10 cellular contexts compared by ENCODE assay signal in genomic region chr2:114543106-114543806, GRCh38.
DNase-seq lines count a peak whose midpoint lies in the region; ATAC-seq, FAIRE-seq and TF ChIP-seq lines count a peak whose summit lies in the region.
"Had no signal": no experiment of that assay in that cellular context is flagged by ENCODE, and none has a peak within 500 bp of the region (broad histone marks: within the 10 kb centered on the region; RNA-seq: fewer than 3 reads in every experiment).

No MANE protein-coding gene starts in this region.

- no peaks in the 10 kb centered on the region for H3K36me3 ChIP-seq in K562 (ENCODE audit: control insufficient read depth, insufficient read depth, low read length)
- no peaks in the 10 kb centered on the region for H3K36me3 ChIP-seq in thyroid gland

- H3K4me1 ChIP-seq in K562 (replicated peaks in 1 of 2; ENCODE audit: control insufficient read depth in 2 of 2, insufficient read depth in 2 of 2, low read length in 2 of 2) = no peaks in the 10 kb centered on the region
- H3K4me1 ChIP-seq in thyroid gland = peaks cover 27 to 29% of the 10 kb centered on the region in 2 donors

- POLR2A ChIA-PET in K562 (lab: Yijun Ruan, JAX) = no interaction called here

- TF ChIP-seq POLR2A in K562 (conservative IDR thresholded peaks at IDR 0.05) (no peak), thyroid gland (IDR thresholded peaks at IDR 0.05) (no peak)

- H3K4me3 ChIP-seq in K562 (no peak overlapping the region), thyroid gland (replicated peaks in 1 of 3) (no peak overlapping the region)

- no peaks in the 10 kb centered on the region for H3K9me1 ChIP-seq in K562 (ENCODE audit: control insufficient read depth, insufficient read depth, low read length)

- H3K9ac ChIP-seq in K562 (ENCODE audit: insufficient read depth in 1 of 2, low read depth in 2 of 2, low read length in 2 of 2) = no peak overlapping the region
- H3K9ac ChIP-seq: KMS-11 had no signal

- WGBS in K562 (ENCODE audit: insufficient coverage, low coverage, missing lambda C conversion rate) = 1% methylated on average over 8 of the region's 8 CpGs
- WGBS in thyroid gland, 2 donors = 4 to 6% methylated on average over 8 of the region's 8 CpGs

- no peak overlapping the region for H3K4me2 ChIP-seq in K562 (ENCODE audit: insufficient read depth, low read length)
- H3K4me2 ChIP-seq: KMS-11 had no signal

- peak; percentile 35; the same call in 2 of the 3 replicates for ATAC-seq in K562
- peak; percentile 73 for ATAC-seq in left lobe of liver

- H3K79me2 ChIP-seq in K562 (ENCODE audit: control insufficient read depth, insufficient read depth, low read length) = no peaks in the 10 kb centered on the region

- TF ChIP-seq EP300 in K562 (IDR thresholded peaks at IDR 0.05; ENCODE audit: low read length) = no peak

- CTCF ChIA-PET in K562 (lab: Yijun Ruan, JAX; ENCODE audit: low intra/inter-chr PET ratio) = no interaction called here

- TF ChIP-seq CTCF in K562 (IDR thresholded peaks at IDR 0.05 in 2 of 3, conservative IDR thresholded peaks at IDR 0.05 in 1 of 3; ENCODE audit: insufficient read depth in 2 of 3, low read depth in 1 of 3, low read length in 3 of 3) = peak in 2 of 3 experiments; percentile 8 to 24; a peak in 2 of 6 replicates
- peak in 4 of 6 experiments; percentile 37 to 50 (median 40) for TF ChIP-seq CTCF in thyroid gland (IDR thresholded peaks at IDR 0.05)

- peak; percentile 31 to 42; a peak in 3 of 4 replicates for TF ChIP-seq RAD21 in K562 (CRISPR knock-in tag; conservative IDR thresholded peaks at IDR 0.05 in 1 of 2, IDR thresholded peaks at IDR 0.05 in 1 of 2)

- H3K27ac ChIP-seq in K562 (ENCODE audit: extremely low read depth, low read depth, low read length) = no peak overlapping the region
- peak overlapping the region; percentile 62 to 73 (median 71) for H3K27ac ChIP-seq in thyroid gland
- H3K27ac ChIP-seq: KMS-11 had no signal

- in situ Hi-C loops in K562 (cut with MboI) = no loop called here

- FAIRE-seq in K562 (lab: Jason Lieb, UNC) = no peak

- H3K9me3 ChIP-seq in K562 (replicated peaks; ENCODE audit: control insufficient read depth, insufficient read depth, low read depth, low read length) (no peaks in the 10 kb centered on the region), thyroid gland (no peaks in the 10 kb centered on the region)

- H3K27me3 ChIP-seq in K562 (ENCODE audit: control insufficient read depth in 2 of 2, insufficient read depth in 2 of 2, low read length in 2 of 2) (no peaks in the 10 kb centered on the region), thyroid gland (no peaks in the 10 kb centered on the region)

- peak; percentile 54 for DNase-seq in DMS 273 (lab: John Stamatoyannopoulos, UW; ENCODE audit: unreplicated experiment)
- DNase-seq in DMS 273 treated with DMSO at 0.1 percent for 48 hours (lab: John Stamatoyannopoulos, UW) = no peak
- DNase-seq in K562 (ENCODE audit: extremely low read depth in 1 of 4, low spot score in 3 of 4) = peak in 1 of 4 experiments; percentile 6
- no peak for DNase-seq in left lobe of liver (ENCODE audit: low spot score)
- DNase-seq in thyroid gland = peak; percentile 58 to 69
- no peak for DNase-seq in activated CD8-positive, alpha-beta memory T cell treated with anti-CD3 and anti-CD28 coated beads, Interleukin-2, amount 50 U/mL, for 48 hours
- no peak for DNase-seq in activated gamma-delta T cell treated with Interleukin-2 at 50 U/mL for 16 hours
- no peak for DNase-seq in NCI-H1092 treated with DMSO at 0.1 percent for 48 hours (lab: John Stamatoyannopoulos, UW)
- DNase-seq: activated naive CD4-positive, alpha-beta T cell treated with anti-CD3 and anti-CD28 coated beads, Interleukin-2, amount 50 U/mL, for 16 hours had no signal

- no peak overlapping the region for H2AFZ ChIP-seq in K562 (ENCODE audit: low read depth, low read length)

- no TSS peak for BruUV-seq in K562 (replicated peaks; lab: Mats Ljungman, UMichigan)

- intact Hi-C loops in K562 (cut with micrococcal nuclease) (no loop called here), thyroid gland (cut with DNase I) (no loop called here)

- H4K20me1 ChIP-seq in K562 (replicated peaks; ENCODE audit: control insufficient read depth, insufficient read depth, low read length) = no peaks in the 10 kb centered on the region

TF ChIP-seq in K562, 482 proteins besides CTCF, POLR2A, EP300 and RAD21 (continues in another document):
- no peak for TF ChIP-seq COPS2 (conservative IDR thresholded peaks at IDR 0.05)
- 0 out of 4 replicates have a peak, but pooled peaks of 1 of the 2 experiments have one; percentile 32 for TF ChIP-seq RCOR1 (IDR thresholded peaks at IDR 0.05; ENCODE audit: borderline replicate concordance in 1 of 2, low read depth in 2 of 2, low read length in 2 of 2)
- TF ChIP-seq ZNF785 (CRISPR knock-in tag; IDR thresholded peaks at IDR 0.05) = no peak
- TF ChIP-seq ZNF589 (CRISPR knock-in tag; IDR thresholded peaks at IDR 0.05; ENCODE audit: low read depth) = no peak
- no peak for TF ChIP-seq ZNF584 (CRISPR knock-in tag; IDR thresholded peaks at IDR 0.05; ENCODE audit: low read depth)
- no peak for TF ChIP-seq GATA2 (CRISPR knock-in tag; IDR thresholded peaks at IDR 0.05)
- no peak for TF ChIP-seq POLR2B (IDR thresholded peaks at IDR 0.05; ENCODE audit: low read depth, partially characterized antibody)
- no peak for TF ChIP-seq NFIC (IDR thresholded peaks at IDR 0.05)
- no peak for TF ChIP-seq NEUROD1 (IDR thresholded peaks at IDR 0.05; ENCODE audit: borderline replicate concordance, low read depth, low read length, partially characterized antibody)
- TF ChIP-seq TCF3 (CRISPR knock-in tag; IDR thresholded peaks at IDR 0.05) = peak; percentile 51
- TF ChIP-seq BRF2 (IDR thresholded peaks at IDR 0.05; ENCODE audit: borderline replicate concordance, insufficient read depth, insufficient read length) = no peak
- TF ChIP-seq, protein P1, sequence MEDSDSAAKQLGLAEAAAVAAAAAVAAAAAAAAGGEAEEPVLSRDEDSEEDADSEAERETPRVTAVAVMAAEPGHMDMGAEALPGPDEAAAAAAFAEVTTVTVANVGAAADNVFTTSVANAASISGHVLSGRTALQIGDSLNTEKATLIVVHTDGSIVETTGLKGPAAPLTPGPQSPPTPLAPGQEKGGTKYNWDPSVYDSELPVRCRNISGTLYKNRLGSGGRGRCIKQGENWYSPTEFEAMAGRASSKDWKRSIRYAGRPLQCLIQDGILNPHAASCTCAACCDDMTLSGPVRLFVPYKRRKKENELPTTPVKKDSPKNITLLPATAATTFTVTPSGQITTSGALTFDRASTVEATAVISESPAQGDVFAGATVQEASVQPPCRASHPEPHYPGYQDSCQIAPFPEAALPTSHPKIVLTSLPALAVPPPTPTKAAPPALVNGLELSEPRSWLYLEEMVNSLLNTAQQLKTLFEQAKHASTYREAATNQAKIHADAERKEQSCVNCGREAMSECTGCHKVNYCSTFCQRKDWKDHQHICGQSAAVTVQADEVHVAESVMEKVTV (CRISPR knock-in tag; IDR thresholded peaks at IDR 0.05) = 0 out of 2 replicates have a peak, but pooled peaks have one; percentile 23
- TF ChIP-seq, protein P2, sequence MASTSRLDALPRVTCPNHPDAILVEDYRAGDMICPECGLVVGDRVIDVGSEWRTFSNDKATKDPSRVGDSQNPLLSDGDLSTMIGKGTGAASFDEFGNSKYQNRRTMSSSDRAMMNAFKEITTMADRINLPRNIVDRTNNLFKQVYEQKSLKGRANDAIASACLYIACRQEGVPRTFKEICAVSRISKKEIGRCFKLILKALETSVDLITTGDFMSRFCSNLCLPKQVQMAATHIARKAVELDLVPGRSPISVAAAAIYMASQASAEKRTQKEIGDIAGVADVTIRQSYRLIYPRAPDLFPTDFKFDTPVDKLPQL (IDR thresholded peaks at IDR 0.05; ENCODE audit: extremely low read depth, insufficient read length) = no peak
- TF ChIP-seq, protein P3, sequence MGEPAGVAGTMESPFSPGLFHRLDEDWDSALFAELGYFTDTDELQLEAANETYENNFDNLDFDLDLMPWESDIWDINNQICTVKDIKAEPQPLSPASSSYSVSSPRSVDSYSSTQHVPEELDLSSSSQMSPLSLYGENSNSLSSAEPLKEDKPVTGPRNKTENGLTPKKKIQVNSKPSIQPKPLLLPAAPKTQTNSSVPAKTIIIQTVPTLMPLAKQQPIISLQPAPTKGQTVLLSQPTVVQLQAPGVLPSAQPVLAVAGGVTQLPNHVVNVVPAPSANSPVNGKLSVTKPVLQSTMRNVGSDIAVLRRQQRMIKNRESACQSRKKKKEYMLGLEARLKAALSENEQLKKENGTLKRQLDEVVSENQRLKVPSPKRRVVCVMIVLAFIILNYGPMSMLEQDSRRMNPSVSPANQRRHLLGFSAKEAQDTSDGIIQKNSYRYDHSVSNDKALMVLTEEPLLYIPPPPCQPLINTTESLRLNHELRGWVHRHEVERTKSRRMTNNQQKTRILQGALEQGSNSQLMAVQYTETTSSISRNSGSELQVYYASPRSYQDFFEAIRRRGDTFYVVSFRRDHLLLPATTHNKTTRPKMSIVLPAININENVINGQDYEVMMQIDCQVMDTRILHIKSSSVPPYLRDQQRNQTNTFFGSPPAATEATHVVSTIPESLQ (CRISPR knock-in tag; IDR thresholded peaks at IDR 0.05) = no peak
- TF ChIP-seq ZNF445 (CRISPR knock-in tag; IDR thresholded peaks at IDR 0.05; ENCODE audit: low read depth) = no peak
- no peak for TF ChIP-seq GTF2E2 (tag; IDR thresholded peaks at IDR 0.05)
- 0 out of 2 replicates have a peak, but pooled peaks have one; percentile 18 for TF ChIP-seq VEZF1 (CRISPR knock-in tag; IDR thresholded peaks at IDR 0.05)
- TF ChIP-seq NCOA4 (IDR thresholded peaks at IDR 0.05; ENCODE audit: partially characterized antibody) = no peak

Comparison
In these comparisons a context has a peak if more than half of its experiments do, and no peak if none do; other contexts are left out.
1. DNase-seq: peak in DMS 273 (single experiment) and thyroid gland (2 of 2); none in DMS 273 treated with DMSO at 0.1 percent for 48 hours (single experiment), left lobe of liver (single experiment), activated CD8-positive, alpha-beta memory T cell treated with anti-CD3 and anti-CD28 coated beads, Interleukin-2, amount 50 U/mL, for 48 hours (single experiment), activated gamma-delta T cell treated with Interleukin-2 at 50 U/mL for 16 hours (single experiment) and NCI-H1092 treated with DMSO at 0.1 percent for 48 hours (single experiment).